In genomic region chrX:141176586-141177451, GRCh38 we compare ENCODE assay signal across 8 cellular contexts. TPM values are rescaled to one million over a fixed set of nuclear protein-coding genes. Genes with fewer than 3 reads are reported as not detected.
DNase-seq lines count a peak whose midpoint lies in the region; ATAC-seq lines count a peak whose summit lies in the region.

TSS of gene LDOC1 (minus strand) at chrX:141177129. CDS start at chrX:141177021, 108 bp downstream.

- H3K9me3 ChIP-seq in CD4-positive, alpha-beta memory T cell (ENCODE audit: control insufficient read depth in 1 of 2, low read length in 2 of 2) = no peaks in the 10 kb centered on the region

- H3K27me3 ChIP-seq in CD4-positive, alpha-beta memory T cell (ENCODE audit: insufficient read depth, low read length) = no peaks in the 10 kb centered on the region

- peak within 1 kb of the TSS; percentile 17 to 38 for H3K4me3 ChIP-seq in CD4-positive, alpha-beta memory T cell (ENCODE audit: low read length in 2 of 2)

- H3K9me3 Mint-ChIP-seq in CD4-positive, alpha-beta memory T cell = peaks cover 0 to 12% (median 0%) of the 10 kb centered on the region in 8 donors

- POLR2A ChIA-PET in CD4-positive, alpha-beta memory T cell (lab: Charles Lee; ENCODE audit: partially characterized antibody) = no interaction called here

- peaks cover 10% of the 10 kb centered on the region for H3K4me1 ChIP-seq in CD4-positive, alpha-beta memory T cell (ENCODE audit: insufficient read depth, low read length)

- H3K4me3 Mint-ChIP-seq in CD4-positive, alpha-beta memory T cell = peak within 1 kb of the TSS; percentile 81 to 89 (median 86)

- ATAC-seq in GM19328 (IDR thresholded peaks at IDR 0.05; ENCODE audit: unreplicated experiment) = no peak
- no peak for ATAC-seq in GM21390 (IDR thresholded peaks at IDR 0.05; ENCODE audit: unreplicated experiment)

- CTCF ChIA-PET in CD4-positive, alpha-beta memory T cell (lab: Charles Lee; ENCODE audit: partially characterized antibody) = no interaction called here

- H3K36me3 ChIP-seq in CD4-positive, alpha-beta memory T cell (ENCODE audit: insufficient read depth, low read length) = no peaks in the 10 kb centered on the region

- H3K36me3 Mint-ChIP-seq in CD4-positive, alpha-beta memory T cell = no peaks in the 10 kb centered on the region

- H3K27me3 Mint-ChIP-seq in CD4-positive, alpha-beta memory T cell = no peaks in the 10 kb centered on the region

- peaks cover 6 to 20% (median 16%) of the 10 kb centered on the region in 4 donors for H3K4me1 Mint-ChIP-seq in CD4-positive, alpha-beta memory T cell

- peak within 1 kb of the TSS; percentile 13 for H3K27ac ChIP-seq in CD4-positive, alpha-beta memory T cell (ENCODE audit: low read depth, low read length)
- H3K27ac ChIP-seq in cingulate gyrus (ENCODE audit: low read depth, low read length) = peak within 1 kb of the TSS; percentile 72

- H3K27ac Mint-ChIP-seq in CD4-positive, alpha-beta memory T cell = peak within 1 kb of the TSS; percentile 53 to 84 (median 70)

- peak; percentile 63 to 75 (median 70) for DNase-seq in CD4-positive, alpha-beta memory T cell
- DNase-seq in NCI-H1105 treated with DMSO at 0.1 percent for 48 hours (lab: John Stamatoyannopoulos, UW) = peak; percentile 63
- peak; percentile 61 for DNase-seq in activated CD4-positive, alpha-beta T cell treated with anti-CD3 and anti-CD28 coated beads, Interleukin-2, amount 50 U/mL, for 1 hour
- DNase-seq in kidney glomerular epithelial cell (lab: John Stamatoyannopoulos, UW) = peak; percentile 54
- DNase-seq in stimulated activated CD4-positive, alpha-beta T cell treated with anti-CD3 and anti-CD28 coated beads, Interleukin-15, amount 100 ng/mL, for 1 hour (ENCODE audit: low read depth in 1 of 2, low spot score in 1 of 2) = peak; percentile 34 to 63

- intact Hi-C loops in CD4-positive, alpha-beta memory T cell (cut with micrococcal nuclease) = no loop called here

RNA-seq across cellular contexts. Expression of gene LDOC1, which starts in this region (rescaled TPM):
- total RNA-seq in CD4-positive, alpha-beta memory T cell = 10 to 100 TPM; 18.4 to 20.3 TPM
- 10 to 100 TPM; 25.8 to 37.2 TPM for polyA plus RNA-seq in CD4-positive, alpha-beta memory T cell
